Comparison of ENCODE assay signal across 1 cellular context in the genomic region with DNA sequence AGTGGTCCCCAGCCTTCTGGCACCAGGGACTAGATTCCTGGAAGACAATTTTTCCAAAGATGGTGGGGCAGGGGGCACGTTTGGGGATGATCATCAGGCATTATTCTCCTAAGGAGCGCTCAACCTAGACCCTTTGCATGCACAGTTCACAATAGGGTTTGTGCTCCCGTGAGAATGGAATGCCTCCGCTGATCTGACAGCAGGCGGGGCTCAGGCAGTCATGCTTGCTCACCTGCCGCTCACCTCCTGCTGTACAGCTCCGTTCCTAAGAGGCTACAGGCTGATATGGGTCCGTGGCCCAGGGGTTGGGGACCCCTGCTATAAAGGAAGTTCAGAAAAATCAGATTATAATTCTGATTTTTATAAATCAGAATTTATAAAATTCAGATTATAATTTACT.
TF ChIP-seq lines count a peak whose summit lies in the region.

No MANE protein-coding gene starts in this region.

TF ChIP-seq in WTC11, 78 proteins besides CTCF, POLR2A, EP300 and RAD21:
- TF ChIP-seq NR1H2 (CRISPR knock-in tag; IDR thresholded peaks at IDR 0.05) (no peak), SP1 (CRISPR knock-in tag; conservative IDR thresholded peaks at IDR 0.05) (no peak), FOXP1 (CRISPR knock-in tag; IDR thresholded peaks at IDR 0.05; ENCODE audit: borderline replicate concordance) (no peak), HMGA2 (CRISPR knock-in tag; IDR thresholded peaks at IDR 0.05) (no peak)
- TF ChIP-seq, protein P1, sequence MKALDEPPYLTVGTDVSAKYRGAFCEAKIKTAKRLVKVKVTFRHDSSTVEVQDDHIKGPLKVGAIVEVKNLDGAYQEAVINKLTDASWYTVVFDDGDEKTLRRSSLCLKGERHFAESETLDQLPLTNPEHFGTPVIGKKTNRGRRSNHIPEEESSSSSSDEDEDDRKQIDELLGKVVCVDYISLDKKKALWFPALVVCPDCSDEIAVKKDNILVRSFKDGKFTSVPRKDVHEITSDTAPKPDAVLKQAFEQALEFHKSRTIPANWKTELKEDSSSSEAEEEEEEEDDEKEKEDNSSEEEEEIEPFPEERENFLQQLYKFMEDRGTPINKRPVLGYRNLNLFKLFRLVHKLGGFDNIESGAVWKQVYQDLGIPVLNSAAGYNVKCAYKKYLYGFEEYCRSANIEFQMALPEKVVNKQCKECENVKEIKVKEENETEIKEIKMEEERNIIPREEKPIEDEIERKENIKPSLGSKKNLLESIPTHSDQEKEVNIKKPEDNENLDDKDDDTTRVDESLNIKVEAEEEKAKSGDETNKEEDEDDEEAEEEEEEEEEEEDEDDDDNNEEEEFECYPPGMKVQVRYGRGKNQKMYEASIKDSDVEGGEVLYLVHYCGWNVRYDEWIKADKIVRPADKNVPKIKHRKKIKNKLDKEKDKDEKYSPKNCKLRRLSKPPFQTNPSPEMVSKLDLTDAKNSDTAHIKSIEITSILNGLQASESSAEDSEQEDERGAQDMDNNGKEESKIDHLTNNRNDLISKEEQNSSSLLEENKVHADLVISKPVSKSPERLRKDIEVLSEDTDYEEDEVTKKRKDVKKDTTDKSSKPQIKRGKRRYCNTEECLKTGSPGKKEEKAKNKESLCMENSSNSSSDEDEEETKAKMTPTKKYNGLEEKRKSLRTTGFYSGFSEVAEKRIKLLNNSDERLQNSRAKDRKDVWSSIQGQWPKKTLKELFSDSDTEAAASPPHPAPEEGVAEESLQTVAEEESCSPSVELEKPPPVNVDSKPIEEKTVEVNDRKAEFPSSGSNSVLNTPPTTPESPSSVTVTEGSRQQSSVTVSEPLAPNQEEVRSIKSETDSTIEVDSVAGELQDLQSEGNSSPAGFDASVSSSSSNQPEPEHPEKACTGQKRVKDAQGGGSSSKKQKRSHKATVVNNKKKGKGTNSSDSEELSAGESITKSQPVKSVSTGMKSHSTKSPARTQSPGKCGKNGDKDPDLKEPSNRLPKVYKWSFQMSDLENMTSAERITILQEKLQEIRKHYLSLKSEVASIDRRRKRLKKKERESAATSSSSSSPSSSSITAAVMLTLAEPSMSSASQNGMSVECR (CRISPR knock-in tag; IDR thresholded peaks at IDR 0.05; ENCODE audit: borderline replicate concordance) = no peak
